ENCODE assay signal across 1 cellular context in the genomic region with DNA sequence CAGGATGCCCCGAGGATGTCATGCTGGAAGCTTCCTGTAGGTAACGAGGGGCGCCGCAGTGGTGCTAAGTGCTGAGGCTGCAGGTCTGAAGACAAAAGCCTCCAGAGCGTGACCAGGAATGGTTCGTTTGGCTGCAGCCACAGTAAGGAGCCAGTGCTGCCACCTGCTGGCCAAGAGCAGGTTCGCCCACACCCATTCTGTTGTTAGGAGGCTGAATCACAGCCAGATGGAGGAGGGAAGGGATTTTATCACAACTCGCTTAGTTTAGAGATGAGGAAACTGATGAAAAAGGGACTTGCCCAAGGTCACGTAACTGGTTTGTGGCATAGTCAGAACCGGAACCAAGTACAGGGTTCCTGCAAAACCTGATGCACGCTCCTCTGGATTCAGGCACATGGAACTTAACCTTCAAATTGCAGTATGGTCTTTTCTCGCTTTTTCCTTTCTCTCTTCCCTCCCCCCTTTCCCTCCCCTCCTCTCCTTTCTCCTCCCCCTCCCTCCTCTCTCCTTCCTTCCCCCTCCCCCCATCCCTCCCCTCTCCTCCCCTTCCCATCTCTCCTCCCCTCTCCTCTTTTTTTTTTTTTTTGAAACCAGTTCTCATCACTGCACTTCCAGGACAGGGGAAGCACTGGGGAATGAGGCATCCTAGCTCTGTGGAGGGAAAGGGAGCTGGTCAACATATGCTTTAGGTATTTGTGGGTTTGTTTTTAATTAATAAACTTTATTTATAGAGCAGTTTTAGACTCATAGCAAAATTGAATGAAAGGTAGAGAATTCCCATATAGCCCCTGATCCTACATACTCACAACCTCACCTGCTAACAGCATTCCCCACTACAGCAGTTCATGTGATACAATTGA.
TF ChIP-seq lines count a peak whose summit lies in the region.

No MANE protein-coding gene starts in this region.

TF ChIP-seq in HepG2, 621 proteins besides CTCF, POLR2A, EP300 and RAD21 (continued from another document and continues in another):
- TF ChIP-seq, protein P1, sequence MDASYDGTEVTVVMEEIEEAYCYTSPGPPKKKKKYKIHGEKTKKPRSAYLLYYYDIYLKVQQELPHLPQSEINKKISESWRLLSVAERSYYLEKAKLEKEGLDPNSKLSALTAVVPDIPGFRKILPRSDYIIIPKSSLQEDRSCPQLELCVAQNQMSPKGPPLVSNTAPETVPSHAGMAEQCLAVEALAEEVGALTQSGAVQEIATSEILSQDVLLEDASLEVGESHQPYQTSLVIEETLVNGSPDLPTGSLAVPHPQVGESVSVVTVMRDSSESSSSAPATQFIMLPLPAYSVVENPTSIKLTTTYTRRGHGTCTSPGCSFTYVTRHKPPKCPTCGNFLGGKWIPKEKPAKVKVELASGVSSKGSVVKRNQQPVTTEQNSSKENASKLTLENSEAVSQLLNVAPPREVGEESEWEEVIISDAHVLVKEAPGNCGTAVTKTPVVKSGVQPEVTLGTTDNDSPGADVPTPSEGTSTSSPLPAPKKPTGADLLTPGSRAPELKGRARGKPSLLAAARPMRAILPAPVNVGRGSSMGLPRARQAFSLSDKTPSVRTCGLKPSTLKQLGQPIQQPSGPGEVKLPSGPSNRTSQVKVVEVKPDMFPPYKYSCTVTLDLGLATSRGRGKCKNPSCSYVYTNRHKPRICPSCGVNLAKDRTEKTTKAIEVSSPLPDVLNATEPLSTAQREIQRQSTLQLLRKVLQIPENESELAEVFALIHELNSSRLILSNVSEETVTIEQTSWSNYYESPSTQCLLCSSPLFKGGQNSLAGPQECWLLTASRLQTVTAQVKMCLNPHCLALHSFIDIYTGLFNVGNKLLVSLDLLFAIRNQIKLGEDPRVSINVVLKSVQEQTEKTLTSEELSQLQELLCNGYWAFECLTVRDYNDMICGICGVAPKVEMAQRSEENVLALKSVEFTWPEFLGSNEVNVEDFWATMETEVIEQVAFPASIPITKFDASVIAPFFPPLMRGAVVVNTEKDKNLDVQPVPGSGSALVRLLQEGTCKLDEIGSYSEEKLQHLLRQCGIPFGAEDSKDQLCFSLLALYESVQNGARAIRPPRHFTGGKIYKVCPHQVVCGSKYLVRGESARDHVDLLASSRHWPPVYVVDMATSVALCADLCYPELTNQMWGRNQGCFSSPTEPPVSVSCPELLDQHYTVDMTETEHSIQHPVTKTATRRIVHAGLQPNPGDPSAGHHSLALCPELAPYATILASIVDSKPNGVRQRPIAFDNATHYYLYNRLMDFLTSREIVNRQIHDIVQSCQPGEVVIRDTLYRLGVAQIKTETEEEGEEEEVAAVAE (CRISPR knock-in tag; IDR thresholded peaks at IDR 0.05; ENCODE audit: borderline replicate concordance) = no peak
- TF ChIP-seq SKI (IDR thresholded peaks at IDR 0.05; ENCODE audit: partially characterized antibody) (peak; percentile 22), ZNF790 (CRISPR knock-in tag; IDR thresholded peaks at IDR 0.05; ENCODE audit: borderline replicate concordance) (no peak), TCF12 (IDR thresholded peaks at IDR 0.05) (no peak), TCF12 (CRISPR knock-in tag; IDR thresholded peaks at IDR 0.05) (no peak), PPARG (CRISPR knock-in tag; conservative IDR thresholded peaks at IDR 0.05) (no peak), LCORL (IDR thresholded peaks at IDR 0.05) (no peak), LCORL (CRISPR knock-in tag; IDR thresholded peaks at IDR 0.05) (no peak), TBX3 (IDR thresholded peaks at IDR 0.05; ENCODE audit: borderline replicate concordance) (no peak), FOXO1 (CRISPR knock-in tag; IDR thresholded peaks at IDR 0.05) (no peak), REPIN1 (CRISPR knock-in tag; IDR thresholded peaks at IDR 0.05; ENCODE audit: borderline replicate concordance, low read depth) (peak; percentile 53; the same call in 1 of the 2 replicates), BHLHE40 (IDR thresholded peaks at IDR 0.05; ENCODE audit: low read length) (peak; percentile 74), YY1 (IDR thresholded peaks at IDR 0.05; ENCODE audit: insufficient read depth, insufficient replicate concordance, low read depth, low read length) (no peak), NCOA5 (CRISPR knock-in tag; IDR thresholded peaks at IDR 0.05) (no peak), GABPA (IDR thresholded peaks at IDR 0.05; ENCODE audit: low read depth, low read length) (no peak), GABPA (CRISPR knock-in tag; IDR thresholded peaks at IDR 0.05; ENCODE audit: low read depth) (no peak), ZNF510 (CRISPR knock-in tag; IDR thresholded peaks at IDR 0.05; ENCODE audit: low read depth) (no peak), ZNF337 (CRISPR knock-in tag; IDR thresholded peaks at IDR 0.05; ENCODE audit: borderline replicate concordance, low read depth) (no peak), NFKBIZ (CRISPR knock-in tag; IDR thresholded peaks at IDR 0.05) (no peak), MTF1 (CRISPR knock-in tag; IDR thresholded peaks at IDR 0.05) (no peak), ZNF883 (CRISPR knock-in tag; IDR thresholded peaks at IDR 0.05; ENCODE audit: not compliant biosample characterization) (no peak), SMC3 (IDR thresholded peaks at IDR 0.05; ENCODE audit: low read length) (peak; percentile 86), ZNF30 (CRISPR knock-in tag; IDR thresholded peaks at IDR 0.05) (no peak), POLR2AphosphoS2 (IDR thresholded peaks at IDR 0.05; ENCODE audit: low read depth, low read length) (no peak), SOX5 (CRISPR knock-in tag; IDR thresholded peaks at IDR 0.05; ENCODE audit: borderline replicate concordance) (peak; percentile 83), JARID2 (CRISPR knock-in tag; IDR thresholded peaks at IDR 0.05; ENCODE audit: insufficient replicate concordance) (no peak), ZBTB38 (CRISPR knock-in tag; IDR thresholded peaks at IDR 0.05) (no peak), ZNF343 (CRISPR knock-in tag; IDR thresholded peaks at IDR 0.05) (no peak), ZNF549 (CRISPR knock-in tag; IDR thresholded peaks at IDR 0.05) (no peak), ATF1 (CRISPR knock-in tag; IDR thresholded peaks at IDR 0.05) (no peak), KDM5A (IDR thresholded peaks at IDR 0.05; ENCODE audit: borderline replicate concordance, low read length) (no peak), HNRNPLL (IDR thresholded peaks at IDR 0.05; ENCODE audit: low read depth, low read length, poor library complexity, severe bottlenecking) (no peak), HNRNPK (IDR thresholded peaks at IDR 0.05; ENCODE audit: low read depth, low read length, poor library complexity, severe bottlenecking) (peak; percentile 98), ZNF382 (CRISPR knock-in tag; IDR thresholded peaks at IDR 0.05; ENCODE audit: borderline replicate concordance) (no peak), ETV5 (CRISPR knock-in tag; IDR thresholded peaks at IDR 0.05; ENCODE audit: borderline replicate concordance) (peak; percentile 43; the same call in 1 of the 2 replicates), ZNF230 (CRISPR knock-in tag; IDR thresholded peaks at IDR 0.05) (no peak), RFX5 (IDR thresholded peaks at IDR 0.05; ENCODE audit: low read depth, low read length) (peak; percentile 41; the same call in 1 of the 2 replicates), HNF4A (CRISPR knock-in tag; IDR thresholded peaks at IDR 0.05) (0 out of 2 replicates have a peak, but pooled peaks have one; percentile 11), NRL (CRISPR knock-in tag; IDR thresholded peaks at IDR 0.05; ENCODE audit: borderline replicate concordance) (no peak), HHEX (CRISPR knock-in tag; IDR thresholded peaks at IDR 0.05) (no peak)
- TF ChIP-seq, protein P2, sequence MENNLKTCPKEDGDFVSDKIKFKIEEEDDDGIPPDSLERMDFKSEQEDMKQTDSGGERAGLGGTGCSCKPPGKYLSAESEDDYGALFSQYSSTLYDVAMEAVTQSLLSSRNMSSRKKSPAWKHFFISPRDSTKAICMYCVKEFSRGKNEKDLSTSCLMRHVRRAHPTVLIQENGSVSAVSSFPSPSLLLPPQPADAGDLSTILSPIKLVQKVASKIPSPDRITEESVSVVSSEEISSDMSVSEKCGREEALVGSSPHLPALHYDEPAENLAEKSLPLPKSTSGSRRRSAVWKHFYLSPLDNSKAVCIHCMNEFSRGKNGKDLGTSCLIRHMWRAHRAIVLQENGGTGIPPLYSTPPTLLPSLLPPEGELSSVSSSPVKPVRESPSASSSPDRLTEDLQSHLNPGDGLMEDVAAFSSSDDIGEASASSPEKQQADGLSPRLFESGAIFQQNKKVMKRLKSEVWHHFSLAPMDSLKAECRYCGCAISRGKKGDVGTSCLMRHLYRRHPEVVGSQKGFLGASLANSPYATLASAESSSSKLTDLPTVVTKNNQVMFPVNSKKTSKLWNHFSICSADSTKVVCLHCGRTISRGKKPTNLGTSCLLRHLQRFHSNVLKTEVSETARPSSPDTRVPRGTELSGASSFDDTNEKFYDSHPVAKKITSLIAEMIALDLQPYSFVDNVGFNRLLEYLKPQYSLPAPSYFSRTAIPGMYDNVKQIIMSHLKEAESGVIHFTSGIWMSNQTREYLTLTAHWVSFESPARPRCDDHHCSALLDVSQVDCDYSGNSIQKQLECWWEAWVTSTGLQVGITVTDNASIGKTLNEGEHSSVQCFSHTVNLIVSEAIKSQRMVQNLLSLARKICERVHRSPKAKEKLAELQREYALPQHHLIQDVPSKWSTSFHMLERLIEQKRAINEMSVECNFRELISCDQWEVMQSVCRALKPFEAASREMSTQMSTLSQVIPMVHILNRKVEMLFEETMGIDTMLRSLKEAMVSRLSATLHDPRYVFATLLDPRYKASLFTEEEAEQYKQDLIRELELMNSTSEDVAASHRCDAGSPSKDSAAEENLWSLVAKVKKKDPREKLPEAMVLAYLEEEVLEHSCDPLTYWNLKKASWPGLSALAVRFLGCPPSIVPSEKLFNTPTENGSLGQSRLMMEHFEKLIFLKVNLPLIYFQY (CRISPR knock-in tag; IDR thresholded peaks at IDR 0.05; ENCODE audit: borderline replicate concordance) = no peak
- TF ChIP-seq, protein P3, sequence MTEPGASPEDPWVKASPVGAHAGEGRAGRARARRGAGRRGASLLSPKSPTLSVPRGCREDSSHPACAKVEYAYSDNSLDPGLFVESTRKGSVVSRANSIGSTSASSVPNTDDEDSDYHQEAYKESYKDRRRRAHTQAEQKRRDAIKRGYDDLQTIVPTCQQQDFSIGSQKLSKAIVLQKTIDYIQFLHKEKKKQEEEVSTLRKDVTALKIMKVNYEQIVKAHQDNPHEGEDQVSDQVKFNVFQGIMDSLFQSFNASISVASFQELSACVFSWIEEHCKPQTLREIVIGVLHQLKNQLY (CRISPR knock-in tag; IDR thresholded peaks at IDR 0.05) = no peak
- TF ChIP-seq, protein P4, sequence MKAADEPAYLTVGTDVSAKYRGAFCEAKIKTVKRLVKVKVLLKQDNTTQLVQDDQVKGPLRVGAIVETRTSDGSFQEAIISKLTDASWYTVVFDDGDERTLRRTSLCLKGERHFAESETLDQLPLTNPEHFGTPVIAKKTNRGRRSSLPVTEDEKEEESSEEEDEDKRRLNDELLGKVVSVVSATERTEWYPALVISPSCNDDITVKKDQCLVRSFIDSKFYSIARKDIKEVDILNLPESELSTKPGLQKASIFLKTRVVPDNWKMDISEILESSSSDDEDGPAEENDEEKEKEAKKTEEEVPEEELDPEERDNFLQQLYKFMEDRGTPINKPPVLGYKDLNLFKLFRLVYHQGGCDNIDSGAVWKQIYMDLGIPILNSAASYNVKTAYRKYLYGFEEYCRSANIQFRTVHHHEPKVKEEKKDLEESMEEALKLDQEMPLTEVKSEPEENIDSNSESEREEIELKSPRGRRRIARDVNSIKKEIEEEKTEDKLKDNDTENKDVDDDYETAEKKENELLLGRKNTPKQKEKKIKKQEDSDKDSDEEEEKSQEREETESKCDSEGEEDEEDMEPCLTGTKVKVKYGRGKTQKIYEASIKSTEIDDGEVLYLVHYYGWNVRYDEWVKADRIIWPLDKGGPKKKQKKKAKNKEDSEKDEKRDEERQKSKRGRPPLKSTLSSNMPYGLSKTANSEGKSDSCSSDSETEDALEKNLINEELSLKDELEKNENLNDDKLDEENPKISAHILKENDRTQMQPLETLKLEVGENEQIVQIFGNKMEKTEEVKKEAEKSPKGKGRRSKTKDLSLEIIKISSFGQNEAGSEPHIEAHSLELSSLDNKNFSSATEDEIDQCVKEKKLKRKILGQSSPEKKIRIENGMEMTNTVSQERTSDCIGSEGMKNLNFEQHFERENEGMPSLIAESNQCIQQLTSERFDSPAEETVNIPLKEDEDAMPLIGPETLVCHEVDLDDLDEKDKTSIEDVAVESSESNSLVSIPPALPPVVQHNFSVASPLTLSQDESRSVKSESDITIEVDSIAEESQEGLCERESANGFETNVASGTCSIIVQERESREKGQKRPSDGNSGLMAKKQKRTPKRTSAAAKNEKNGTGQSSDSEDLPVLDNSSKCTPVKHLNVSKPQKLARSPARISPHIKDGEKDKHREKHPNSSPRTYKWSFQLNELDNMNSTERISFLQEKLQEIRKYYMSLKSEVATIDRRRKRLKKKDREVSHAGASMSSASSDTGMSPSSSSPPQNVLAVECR (CRISPR knock-in tag; IDR thresholded peaks at IDR 0.05; ENCODE audit: borderline replicate concordance) = no peak; the same call in 1 of the 2 replicates
- TF ChIP-seq, protein P5, sequence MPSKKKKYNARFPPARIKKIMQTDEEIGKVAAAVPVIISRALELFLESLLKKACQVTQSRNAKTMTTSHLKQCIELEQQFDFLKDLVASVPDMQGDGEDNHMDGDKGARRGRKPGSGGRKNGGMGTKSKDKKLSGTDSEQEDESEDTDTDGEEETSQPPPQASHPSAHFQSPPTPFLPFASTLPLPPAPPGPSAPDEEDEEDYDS (CRISPR knock-in tag; IDR thresholded peaks at IDR 0.05) = peak; percentile 37; the same call in 1 of the 2 replicates
- TF ChIP-seq, protein P6, sequence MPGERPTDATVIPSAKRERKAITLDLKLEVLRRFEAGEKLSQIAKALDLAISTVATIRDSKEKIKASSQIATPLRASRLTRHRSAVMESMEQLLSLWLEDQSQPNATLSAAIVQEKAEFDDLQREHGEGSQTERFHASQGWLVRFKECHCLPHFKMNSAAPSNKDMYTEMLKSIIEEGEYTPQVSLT (CRISPR knock-in tag; IDR thresholded peaks at IDR 0.05; ENCODE audit: borderline replicate concordance, low read depth) = no peak
- TF ChIP-seq, protein P7, sequence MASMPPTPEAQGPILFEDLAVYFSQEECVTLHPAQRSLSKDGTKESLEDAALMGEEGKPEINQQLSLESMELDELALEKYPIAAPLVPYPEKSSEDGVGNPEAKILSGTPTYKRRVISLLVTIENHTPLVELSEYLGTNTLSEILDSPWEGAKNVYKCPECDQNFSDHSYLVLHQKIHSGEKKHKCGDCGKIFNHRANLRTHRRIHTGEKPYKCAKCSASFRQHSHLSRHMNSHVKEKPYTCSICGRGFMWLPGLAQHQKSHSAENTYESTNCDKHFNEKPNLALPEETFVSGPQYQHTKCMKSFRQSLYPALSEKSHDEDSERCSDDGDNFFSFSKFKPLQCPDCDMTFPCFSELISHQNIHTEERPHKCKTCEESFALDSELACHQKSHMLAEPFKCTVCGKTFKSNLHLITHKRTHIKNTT (CRISPR knock-in tag; IDR thresholded peaks at IDR 0.05) = no peak
- TF ChIP-seq, protein P8, sequence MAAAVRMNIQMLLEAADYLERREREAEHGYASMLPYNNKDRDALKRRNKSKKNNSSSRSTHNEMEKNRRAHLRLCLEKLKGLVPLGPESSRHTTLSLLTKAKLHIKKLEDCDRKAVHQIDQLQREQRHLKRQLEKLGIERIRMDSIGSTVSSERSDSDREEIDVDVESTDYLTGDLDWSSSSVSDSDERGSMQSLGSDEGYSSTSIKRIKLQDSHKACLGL (CRISPR knock-in tag; IDR thresholded peaks at IDR 0.05) = no peak
- TF ChIP-seq, protein P9, sequence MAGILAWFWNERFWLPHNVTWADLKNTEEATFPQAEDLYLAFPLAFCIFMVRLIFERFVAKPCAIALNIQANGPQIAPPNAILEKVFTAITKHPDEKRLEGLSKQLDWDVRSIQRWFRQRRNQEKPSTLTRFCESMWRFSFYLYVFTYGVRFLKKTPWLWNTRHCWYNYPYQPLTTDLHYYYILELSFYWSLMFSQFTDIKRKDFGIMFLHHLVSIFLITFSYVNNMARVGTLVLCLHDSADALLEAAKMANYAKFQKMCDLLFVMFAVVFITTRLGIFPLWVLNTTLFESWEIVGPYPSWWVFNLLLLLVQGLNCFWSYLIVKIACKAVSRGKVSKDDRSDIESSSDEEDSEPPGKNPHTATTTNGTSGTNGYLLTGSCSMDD (CRISPR knock-in tag; IDR thresholded peaks at IDR 0.05) = no peak
